ENCODE assay signal across 20 cellular contexts in the genomic region with DNA sequence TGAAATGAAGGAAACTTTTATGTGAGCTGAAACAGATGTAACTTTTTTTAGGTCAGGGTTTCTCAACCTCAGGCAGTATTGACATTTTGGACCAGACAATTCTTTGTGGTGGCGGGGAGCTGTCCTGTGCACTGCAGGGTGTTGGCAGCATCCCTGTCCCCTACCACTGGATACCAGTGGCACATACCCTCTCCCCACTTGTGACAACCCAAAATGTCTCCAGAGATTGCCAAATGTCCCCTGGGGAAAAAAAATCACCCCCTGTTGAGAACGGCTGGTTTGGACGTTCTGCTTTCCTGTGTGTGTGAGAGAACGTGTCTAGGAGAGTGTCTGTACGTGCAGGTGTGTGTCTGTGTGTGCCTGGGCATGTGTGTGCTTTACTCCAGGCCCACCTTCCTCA. TPM values are rescaled to one million over a fixed set of nuclear protein-coding genes. Genes with fewer than 3 reads are reported as not detected.
DNase-seq lines count a peak whose midpoint lies in the region; ATAC-seq and TF ChIP-seq lines count a peak whose summit lies in the region.
"Had no signal": no experiment of that assay in that cellular context is flagged by ENCODE, and none has a peak within 500 bp of the region (broad histone marks: within the 10 kb centered on the region; RNA-seq: fewer than 3 reads in every experiment).

No MANE protein-coding gene starts in this region.

- H2AFZ ChIP-seq in IMR-90 (replicated peaks; ENCODE audit: low read length, poor library complexity) (peak overlapping the region; percentile 29), osteoblast (ENCODE audit: low read length) (no peak overlapping the region), H9 (ENCODE audit: low read length) (no peak overlapping the region)
- H2AFZ ChIP-seq: GM23248, PC-9 had no signal

- H3K36me3 Mint-ChIP-seq in H9 (ENCODE audit: insufficient read depth in 1 of 3, low read depth in 3 of 3), result peaks cover 0 to 2% (median 1%) of the 10 kb centered on the region in 3 experiments; a peak in 3 of 7 replicates
- no peaks in the 10 kb centered on the region for H3K36me3 Mint-ChIP-seq in HFFc6 (ENCODE audit: low read depth)
- H3K36me3 Mint-ChIP-seq: CD8-positive, alpha-beta memory T cell had no signal

- no peak overlapping the region for H3K56ac ChIP-seq in IMR-90 (ENCODE audit: extremely low read depth, insufficient read depth, low read length)
- H3K56ac ChIP-seq in H9 (ENCODE audit: insufficient read length, low read depth, low read length), result no peak overlapping the region

- DNase-seq in IMR-90, result no peak
- DNase-seq in NOMO-1 treated with DMSO at 0.1 percent for 48 hours (lab: John Stamatoyannopoulos, UW; ENCODE audit: unreplicated experiment), result peak; percentile 50
- DNase-seq in SIG-M5 treated with dmso at 0.1 percent for 504 hours (lab: John Stamatoyannopoulos, UW; ENCODE audit: unreplicated experiment), result peak; percentile 89
- peak; percentile 48 for DNase-seq in osteoblast (ENCODE audit: insufficient read length, low spot score, missing footprints)
- no peak for DNase-seq in activated CD4-positive, CD25-positive, alpha-beta regulatory T cell treated with anti-CD3 and anti-CD28 coated beads, Interleukin-2, amount 50 U/mL, for 72 hours
- DNase-seq in H9, result no peak
- DNase-seq in HFFc6, result no peak
- DNase-seq in NCI-H146 (lab: John Stamatoyannopoulos, UW), result no peak
- DNase-seq: DMS153, GM23248, Karpas-422, NCI-H1694, NCI-H2029 treated with DMSO at 0.1 percent for 48 hours, NCI-H526 treated with DMSO at 0.1 percent for 48 hours, PC-9, Right ventricle myocardium superior, RPMI8226 had no signal

- H2BK20ac ChIP-seq in IMR-90 (ENCODE audit: low read depth, low read length), result no peak overlapping the region
- H2BK20ac ChIP-seq in H9 (ENCODE audit: low read depth, low read length, poor library complexity, severe bottlenecking), result no peak overlapping the region

- no peaks in the 10 kb centered on the region for H3K9me1 ChIP-seq in IMR-90 (ENCODE audit: insufficient read depth, low read length)

- H3K4me2 ChIP-seq in IMR-90 (ENCODE audit: low read depth, low read length) (no peak overlapping the region), osteoblast (ENCODE audit: insufficient read depth, low read length) (no peak overlapping the region), H9 (ENCODE audit: insufficient read depth, insufficient read length, low read length) (no peak overlapping the region)
- H3K4me2 ChIP-seq: PC-9 had no signal

- H2BK15ac ChIP-seq in IMR-90 (ENCODE audit: low read depth, low read length), result no peak overlapping the region
- H2BK15ac ChIP-seq in H9 (ENCODE audit: low read depth, low read length), result no peak overlapping the region

- in situ Hi-C loops in IMR-90 (cut with MboI; ENCODE audit: low sequenced_read_pairs), result loop anchor here (25.0 kb wide), 1 partner anchor 684 kb away; a partner anchor contains a TSS

- H3K23ac ChIP-seq in IMR-90 (ENCODE audit: low read depth, low read length) (no peak overlapping the region), H9 (ENCODE audit: insufficient read length, low read depth, low read length) (no peak overlapping the region)

- H3K4me3 ChIP-seq in IMR-90 (ENCODE audit: insufficient read depth, low read depth, low read length), result no peak overlapping the region
- no peak overlapping the region for H3K4me3 ChIP-seq in osteoblast (ENCODE audit: insufficient read depth, low read length)
- H3K4me3 ChIP-seq: GM23248, HAP-1, PC-9 had no signal

- no peak for TF ChIP-seq POLR2A in IMR-90 (IDR thresholded peaks at IDR 0.05; ENCODE audit: low read depth, low read length)

- H3K9me3 ChIP-seq in IMR-90 (ENCODE audit: control insufficient read depth, insufficient read depth, low read length) (no peaks in the 10 kb centered on the region), osteoblast (ENCODE audit: low read depth, low read length) (no peaks in the 10 kb centered on the region), H9 (ENCODE audit: control insufficient read depth, low read depth, low read length) (no peaks in the 10 kb centered on the region)
- H3K9me3 ChIP-seq: HAP-1 had no signal

- H3K4me3 Mint-ChIP-seq in H9, result no peak overlapping the region
- H3K4me3 Mint-ChIP-seq in HFFc6, result no peak overlapping the region

- no peak for TF ChIP-seq RAD21 in IMR-90 (IDR thresholded peaks at IDR 0.05; ENCODE audit: low read length)

- H3K4me1 Mint-ChIP-seq in H9 (peaks cover 11 to 18% of the 10 kb centered on the region in 2 experiments), HFFc6 (ENCODE audit: low read depth) (peaks cover 6% of the 10 kb centered on the region)

- H2AK5ac ChIP-seq in IMR-90 (ENCODE audit: low read depth, low read length) (no peak overlapping the region), H9 (ENCODE audit: insufficient read length, low read length) (no peak overlapping the region)

- BruUV-seq in IMR-90 (replicated peaks; lab: Mats Ljungman, UMichigan), result no TSS peak

- H4K91ac ChIP-seq in IMR-90 (ENCODE audit: insufficient read depth, low read depth, low read length), result no peak overlapping the region
- H4K91ac ChIP-seq in H9 (ENCODE audit: insufficient read length, low read depth, low read length), result no peak overlapping the region

- H3K4ac ChIP-seq in IMR-90 (ENCODE audit: low read depth, low read length) (no peak overlapping the region), H9 (ENCODE audit: low read depth, low read length) (no peak overlapping the region)

- H3K79me1 ChIP-seq in IMR-90 (ENCODE audit: low read depth in 1 of 2, low read length in 2 of 2) (no peaks in the 10 kb centered on the region), H9 (ENCODE audit: insufficient read depth, low read depth, low read length, poor library complexity, severe bottlenecking) (no peaks in the 10 kb centered on the region)

- H2AK9ac ChIP-seq in IMR-90 (replicated peaks; ENCODE audit: low read depth, low read length, poor library complexity), result no peak overlapping the region

- dilution Hi-C loops in IMR-90 (cut with HindIII; ENCODE audit: low sequenced_read_pairs, unreplicated experiment), result no loop called here

- no peak overlapping the region for H2BK12ac ChIP-seq in H9 (ENCODE audit: insufficient read length, low read depth, low read length)

- H3K27ac ChIP-seq in IMR-90 (ENCODE audit: insufficient read depth, low read length), result no peak overlapping the region
- H3K27ac ChIP-seq in osteoblast (ENCODE audit: low read depth, low read length), result no peak overlapping the region
- H3K27ac ChIP-seq in H9 (ENCODE audit: insufficient read length, low read depth, low read length), result no peak overlapping the region
- H3K27ac ChIP-seq: C4-2B, GM23248, PC-9 had no signal

- peak overlapping the region in 1 of 3 experiments; percentile 17; a peak in 1 of 7 replicates for H3K27ac Mint-ChIP-seq in H9
- H3K27ac Mint-ChIP-seq in HFFc6, result no peak overlapping the region

- H4K8ac ChIP-seq in IMR-90 (ENCODE audit: low read depth in 2 of 2, low read length in 2 of 2) (no peak overlapping the region), H9 (replicated peaks; ENCODE audit: insufficient read length, low read depth, low read length) (no peak overlapping the region)

- H3K9ac ChIP-seq in IMR-90 (ENCODE audit: low read depth, low read length) (no peak overlapping the region), H9 (ENCODE audit: extremely low read depth, insufficient read length, low read length) (no peak overlapping the region)
- H3K9ac ChIP-seq: GM23248 had no signal

- no peaks in the 10 kb centered on the region for H3K23me2 ChIP-seq in H9 (ENCODE audit: insufficient read length, low read depth, low read length, poor library complexity, severe bottlenecking)

- TF ChIP-seq CTCF in IMR-90 (conservative IDR thresholded peaks at IDR 0.05; ENCODE audit: low read depth, low read length), result no peak
- no peak for TF ChIP-seq CTCF in osteoblast (IDR thresholded peaks at IDR 0.05; ENCODE audit: extremely low read depth, low read depth, low read length)
- TF ChIP-seq CTCF in H9 (conservative IDR thresholded peaks at IDR 0.05), result no peak
- TF ChIP-seq CTCF in HFFc6 (IDR thresholded peaks at IDR 0.05), result no peak

- H3K79me2 ChIP-seq in osteoblast (ENCODE audit: insufficient read depth, low read length), result no peaks in the 10 kb centered on the region
- H3K79me2 ChIP-seq in H9 (ENCODE audit: insufficient read depth, low read length), result no peaks in the 10 kb centered on the region

- no peak overlapping the region for H3T11ph ChIP-seq in H9 (ENCODE audit: low read length)

- 80% methylated on average over 1 of the region's 5 CpGs; no CpG with 5 or more reads in 1 of the 2 experiments for WGBS in IMR-90 (ENCODE audit: extremely low coverage in 2 of 2, insufficient read length in 1 of 2), 2 experiments
- no CpG with 5 or more reads among the region's 5 CpGs for WGBS in H9 (ENCODE audit: extremely low coverage, insufficient read length, low lambda C conversion rate)

- POLR2A ChIA-PET in IMR-90 (lab: Charles Lee; ENCODE audit: unreplicated experiment), result no interaction called here

- no peak for ATAC-seq in IMR-90 (ENCODE audit: low read depth)

- H3K36me3 ChIP-seq in IMR-90 (ENCODE audit: control insufficient read depth, insufficient read depth, low read length) (no peaks in the 10 kb centered on the region), osteoblast (ENCODE audit: insufficient read depth, low read length) (no peaks in the 10 kb centered on the region)
- H3K36me3 ChIP-seq: HAP-1 had no signal

- peaks cover 5% of the 10 kb centered on the region for H3K27me3 Mint-ChIP-seq in H9 (ENCODE audit: low read depth)
- peaks cover 56% of the 10 kb centered on the region for H3K27me3 Mint-ChIP-seq in HFFc6 (ENCODE audit: insufficient read depth)

- H3K18ac ChIP-seq in IMR-90 (ENCODE audit: low read depth, low read length) (no peak overlapping the region), H9 (ENCODE audit: insufficient read length, low read depth, low read length) (no peak overlapping the region)

- H3K27me3 ChIP-seq in IMR-90 (ENCODE audit: control insufficient read depth, insufficient read depth, low read length) (peaks cover 28% of the 10 kb centered on the region), osteoblast (ENCODE audit: insufficient read depth, low read length) (peaks cover 33% of the 10 kb centered on the region), H9 (ENCODE audit: insufficient read depth, low read length) (no peaks in the 10 kb centered on the region)

- no peaks in the 10 kb centered on the region for H4K20me1 ChIP-seq in IMR-90 (ENCODE audit: insufficient read depth, low read length)
- peaks cover 3% of the 10 kb centered on the region for H4K20me1 ChIP-seq in osteoblast (ENCODE audit: insufficient read depth, low read length)
- peaks cover 6% of the 10 kb centered on the region for H4K20me1 ChIP-seq in H9 (ENCODE audit: control insufficient read depth, insufficient read depth, insufficient read length)

- H4K5ac ChIP-seq in IMR-90 (ENCODE audit: low read depth, low read length), result no peak overlapping the region
- no peak overlapping the region for H4K5ac ChIP-seq in H9 (ENCODE audit: insufficient read length, low read depth, low read length)

- H3K4me1 ChIP-seq in IMR-90 (ENCODE audit: control insufficient read depth, insufficient read depth, low read length) (no peaks in the 10 kb centered on the region), osteoblast (ENCODE audit: insufficient read depth, low read length) (no peaks in the 10 kb centered on the region), H9 (ENCODE audit: insufficient read depth, low read length) (no peaks in the 10 kb centered on the region; the same call in 1 of the 2 replicates)
- H3K4me1 ChIP-seq: HAP-1 had no signal

- CTCF ChIA-PET in IMR-90 (lab: Yijun Ruan, JAX), result no interaction called here

- H2BK5ac ChIP-seq in IMR-90 (ENCODE audit: low read depth, low read length, poor library complexity, severe bottlenecking) (no peak overlapping the region), H9 (ENCODE audit: insufficient read length, low read length) (no peak overlapping the region)

- no peak overlapping the region for H3K14ac ChIP-seq in IMR-90 (replicated peaks; ENCODE audit: low read depth, low read length)
- no peak overlapping the region for H3K14ac ChIP-seq in H9 (ENCODE audit: insufficient read depth, low read length)

- intact Hi-C loops in IMR-90 (cut with micrococcal nuclease), result no loop called here

- H3K9me3 Mint-ChIP-seq in H9, result peaks cover 0 to 2% of the 10 kb centered on the region in 2 experiments; a peak in 2 of 5 replicates
- no peaks in the 10 kb centered on the region for H3K9me3 Mint-ChIP-seq in HFFc6

- no peak overlapping the region for H2BK120ac ChIP-seq in IMR-90 (ENCODE audit: low read depth, low read length)
- no peak overlapping the region for H2BK120ac ChIP-seq in H9 (ENCODE audit: low read depth, low read length, poor library complexity, severe bottlenecking)

RNA-seq across cellular contexts. Expression of a gene that starts 30.7 kb away (rescaled TPM):
- total RNA-seq in IMR-90 (2012; rRNA removed) (under 0.01 TPM in 1 of 2 replicates, not detected in the other), osteoblast (under 0.01 and 1.4 TPM in 2 replicates), H9 (2021) (3.1 and 3.2 TPM in 2 replicates)
- 0.05 and 0.17 TPM in 2 replicates for polyA plus RNA-seq in IMR-90 (2012; rRNA removed)
- 0.02 TPM in 1 of 2 replicates, not detected in the other for polyA plus RNA-seq in IMR-90 (2012; cell fraction: cytosol; rRNA removed)
- polyA plus RNA-seq in IMR-90 (2012; cell fraction: nucleus; rRNA removed; ENCODE audit: low replicate concordance), result 0.25 and 0.34 TPM in 2 replicates
- total RNA-seq in HFFc6 (2021; fragmentation: NEBNext Ultra II Directional; extraction: Animal tissue kit (Norgen Biotek cat#: 25700)), result under 1 TPM in 4 of 6 experiments, not detected in 2; 0.05 to 0.25 (median 0.13) TPM
- total RNA-seq: CD8-positive, alpha-beta memory T cell; PC-9 had no signal
- polyA plus RNA-seq: CD8-positive, alpha-beta memory T cell had no signal

Comparison
In these comparisons a context has a peak if more than half of its experiments do, and no peak if none do; other contexts are left out.
1. DNase-seq: peak in NOMO-1 treated with DMSO at 0.1 percent for 48 hours (single experiment), SIG-M5 treated with dmso at 0.1 percent for 504 hours (single experiment) and osteoblast (single experiment); none in IMR-90 (single experiment), activated CD4-positive, CD25-positive, alpha-beta regulatory T cell treated with anti-CD3 and anti-CD28 coated beads, Interleukin-2, amount 50 U/mL, for 72 hours (single experiment), H9 (single experiment), HFFc6 (single experiment) and NCI-H146 (single experiment).